Comparison of ENCODE assay signal across 2 cellular contexts in genomic region chr6:5592911-5593519, GRCh38.
TF ChIP-seq lines count a peak whose summit lies in the region.

No MANE protein-coding gene starts in this region.

TF ChIP-seq in GM23338, 12 proteins besides CTCF, POLR2A, EP300 and RAD21 (continued from another document):
- TF ChIP-seq REST (IDR thresholded peaks at IDR 0.05; ENCODE audit: unreplicated experiment) (no peak), ZNF462 (CRISPR knock-in tag; IDR thresholded peaks at IDR 0.05) (no peak), JUNB (IDR thresholded peaks at IDR 0.05; ENCODE audit: unreplicated experiment) (no peak), STAT1 (IDR thresholded peaks at IDR 0.05; ENCODE audit: unreplicated experiment) (no peak), POLR2AphosphoS5 (IDR thresholded peaks at IDR 0.05; ENCODE audit: low read depth) (no peak), CREB1 (CRISPR knock-in tag; IDR thresholded peaks at IDR 0.05; ENCODE audit: low read depth) (no peak), ZNF114 (CRISPR knock-in tag; IDR thresholded peaks at IDR 0.05) (no peak), NANOG (IDR thresholded peaks at IDR 0.05; ENCODE audit: borderline replicate concordance) (no peak), ZNF331 (CRISPR knock-in tag; IDR thresholded peaks at IDR 0.05; ENCODE audit: low read depth) (no peak)

TF ChIP-seq in K562, 482 proteins besides CTCF, POLR2A, EP300 and RAD21 (continued from another document):
- TF ChIP-seq UBTF (IDR thresholded peaks at IDR 0.05; ENCODE audit: borderline replicate concordance in 1 of 2, low read depth in 2 of 2, low read length in 2 of 2) (peak in 1 of 2 experiments; percentile 81; a peak in 2 of 4 replicates), HMBOX1 (IDR thresholded peaks at IDR 0.05) (peak; percentile 68; the same call in 1 of the 2 replicates), KHSRP (IDR thresholded peaks at IDR 0.05) (no peak), SMARCA4 (IDR thresholded peaks at IDR 0.05) (peak; percentile 73), CBFA2T2 (conservative IDR thresholded peaks at IDR 0.05) (peak; percentile 68), BCOR (IDR thresholded peaks at IDR 0.05) (peak; percentile 64; the same call in 1 of the 2 replicates), NONO (IDR thresholded peaks at IDR 0.05; ENCODE audit: low read depth in 2 of 2, low read length in 1 of 2) (peak in 1 of 2 experiments; percentile 56; a peak in 1 of 4 replicates), HDAC1 (IDR thresholded peaks at IDR 0.05) (peak in 1 of 2 experiments; percentile 68; a peak in 2 of 4 replicates), NRF1 (conservative IDR thresholded peaks at IDR 0.05 in 1 of 2, IDR thresholded peaks at IDR 0.05 in 1 of 2) (peak in 1 of 2 experiments; percentile 19; a peak in 2 of 4 replicates), TBL1XR1 (IDR thresholded peaks at IDR 0.05; ENCODE audit: low read length in 2 of 2) (peak in 1 of 2 experiments; percentile 52; a peak in 1 of 4 replicates), CXXC5 (CRISPR knock-in tag; IDR thresholded peaks at IDR 0.05) (peak; percentile 57), CTBP1 (IDR thresholded peaks at IDR 0.05; ENCODE audit: borderline replicate concordance) (peak; percentile 92), SRF (CRISPR knock-in tag; IDR thresholded peaks at IDR 0.05) (no peak), NFIC (IDR thresholded peaks at IDR 0.05) (peak; percentile 81), TARDBP (IDR thresholded peaks at IDR 0.05) (no peak), MYC (IDR thresholded peaks at IDR 0.05; ENCODE audit: low read depth, low read length) (0 out of 2 replicates have a peak, but pooled peaks have one; percentile 15), MYC (CRISPR knock-in tag; IDR thresholded peaks at IDR 0.05; ENCODE audit: borderline replicate concordance, low read depth) (no peak), NFXL1 (CRISPR knock-in tag; IDR thresholded peaks at IDR 0.05) (no peak), DPF2 (IDR thresholded peaks at IDR 0.05) (peak; percentile 83), HDAC2 (IDR thresholded peaks at IDR 0.05) (peak; percentile 71; the same call in 1 of the 2 replicates), TCF7 (IDR thresholded peaks at IDR 0.05; ENCODE audit: borderline replicate concordance) (no peak), KDM1A (IDR thresholded peaks at IDR 0.05) (peak; percentile 44 to 73; a peak in 3 of 4 replicates), MTA2 (IDR thresholded peaks at IDR 0.05; ENCODE audit: low read depth) (peak; percentile 54), CREB1 (IDR thresholded peaks at IDR 0.05) (no peak), CREB1 (CRISPR knock-in tag; IDR thresholded peaks at IDR 0.05) (no peak), ZNF507 (tag; conservative IDR thresholded peaks at IDR 0.05) (no peak), WHSC1 (IDR thresholded peaks at IDR 0.05; ENCODE audit: low read length) (no peak), MEIS2 (IDR thresholded peaks at IDR 0.05; ENCODE audit: partially characterized antibody) (peak; percentile 35), CBFA2T3 (IDR thresholded peaks at IDR 0.05) (peak; percentile 81), ZKSCAN8 (CRISPR knock-in tag; IDR thresholded peaks at IDR 0.05) (no peak), BHLHE40 (IDR thresholded peaks at IDR 0.05; ENCODE audit: low read length) (peak; percentile 62), ZNF644 (tag; IDR thresholded peaks at IDR 0.05; ENCODE audit: low read depth) (no peak), JUND (IDR thresholded peaks at IDR 0.05; ENCODE audit: borderline replicate concordance, low read depth, low read length) (peak; percentile 50), JUND (tag; IDR thresholded peaks at IDR 0.05; ENCODE audit: borderline replicate concordance, low read depth, low read length) (peak; percentile 37; the same call in 2 of the 3 replicates), PML (IDR thresholded peaks at IDR 0.05; ENCODE audit: low read length) (no peak), TCF3 (CRISPR knock-in tag; IDR thresholded peaks at IDR 0.05) (peak; percentile 87), OTX1 (CRISPR knock-in tag; IDR thresholded peaks at IDR 0.05) (no peak), ZNF263 (CRISPR knock-in tag; IDR thresholded peaks at IDR 0.05; ENCODE audit: borderline replicate concordance) (peak; percentile 97), PKNOX1 (IDR thresholded peaks at IDR 0.05) (peak; percentile 59), MAFK (IDR thresholded peaks at IDR 0.05; ENCODE audit: low read length) (0 out of 2 replicates have a peak, but pooled peaks have one; percentile 13), SIRT6 (IDR thresholded peaks at IDR 0.05; ENCODE audit: low read depth, low read length) (no peak), VEZF1 (CRISPR knock-in tag; IDR thresholded peaks at IDR 0.05) (peak; percentile 36)
